ENCODE assay signal across 8 cellular contexts in the genomic region with DNA sequence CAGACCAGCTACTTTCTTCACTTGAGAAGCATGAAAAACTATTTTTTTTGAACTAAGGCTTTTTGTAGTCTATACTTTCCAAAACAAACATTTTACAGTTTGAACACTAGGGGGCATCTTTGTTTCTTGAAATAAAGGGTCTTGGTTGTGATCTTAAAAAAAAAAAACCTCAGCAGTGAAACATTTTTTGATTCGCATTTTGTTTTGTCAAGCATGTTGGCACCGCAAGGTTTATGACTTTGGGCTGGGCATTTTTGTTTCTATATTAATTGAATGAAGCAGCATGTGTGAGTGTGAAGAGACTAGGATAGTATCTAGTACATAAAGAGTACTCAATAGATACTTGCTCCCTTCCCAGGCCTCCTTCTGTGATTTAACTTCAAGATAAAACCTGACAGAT. TPM values are rescaled to one million over a fixed set of nuclear protein-coding genes. Genes with fewer than 3 reads are reported as not detected.
A peak's percentile ranks its signal among the peaks of the same experiment; 100 is the strongest.
DNase-seq lines count a peak whose midpoint lies in the region; ATAC-seq and TF ChIP-seq lines count a peak whose summit lies in the region.

No MANE protein-coding gene starts in this region.

- ATAC-seq in HG03354 (IDR thresholded peaks at IDR 0.05; ENCODE audit: poor library complexity, severe bottlenecking, unreplicated experiment), result peak; percentile 62
- no peak for ATAC-seq in GM21619 (IDR thresholded peaks at IDR 0.05; ENCODE audit: unreplicated experiment)
- no peak for ATAC-seq in HG03460 (IDR thresholded peaks at IDR 0.05; ENCODE audit: unreplicated experiment)

- H3K27ac ChIP-seq in OCI-LY7 (ENCODE audit: low read depth, low read length, poor library complexity, severe bottlenecking), result peak overlapping the region; percentile 24

- intact Hi-C loops in OCI-LY7 (cut with micrococcal nuclease; ENCODE audit: unreplicated experiment), result loop anchor here (1.0 to 5.0 kb wide), 5 partner anchors 326 to 799 kb away; a partner anchor contains a TSS

- no peak overlapping the region for H2AFZ ChIP-seq in OCI-LY7 (ENCODE audit: low read length)

- no peak overlapping the region for H3K4me3 ChIP-seq in OCI-LY7 (ENCODE audit: low read depth, low read length, poor library complexity, severe bottlenecking)

- no peaks in the 10 kb centered on the region for H3K9me3 ChIP-seq in OCI-LY7 (ENCODE audit: low read length)

- BruUV-seq in OCI-LY7 (replicated peaks; lab: Mats Ljungman, UMichigan), result no TSS peak

- no peak overlapping the region for H3K4me2 ChIP-seq in OCI-LY7 (ENCODE audit: low read length)

- peaks cover 48% of the 10 kb centered on the region for H3K36me3 ChIP-seq in OCI-LY7 (ENCODE audit: insufficient read depth, low read length)

- TF ChIP-seq CTCF in OCI-LY7 (conservative IDR thresholded peaks at IDR 0.05; ENCODE audit: low read length), result peak; percentile 91

- CTCF ChIA-PET in OCI-LY7 (lab: Charles Lee; ENCODE audit: unreplicated experiment), result interaction anchor here (0.6 kb wide), 1 partner anchor 746 kb away, joined by 3 read pairs; no protein-coding TSS in a partner anchor

- H3K79me2 ChIP-seq in OCI-LY7 (ENCODE audit: insufficient read depth, low read depth, low read length), result no peaks in the 10 kb centered on the region

- POLR2A ChIA-PET in OCI-LY7 (lab: Charles Lee), result interaction anchor here (0.8 to 0.9 kb wide), 2 partner anchors 306 to 426 kb away, joined by 3 to 5 read pairs; no protein-coding TSS in a partner anchor

- DNase-seq in DMS53 (lab: John Stamatoyannopoulos, UW), result peak; percentile 76
- peak; percentile 75 for DNase-seq in OCI-LY7 (ENCODE audit: low spot score)
- peak; percentile 81 for DNase-seq in dedifferentiated amniotic fluid mesenchymal stem cell (ENCODE audit: extremely low spot score)
- DNase-seq in middle frontal gyrus (ENCODE audit: extremely low spot score, low spot score), result peak; percentile 63
- no peak for DNase-seq in cortex of kidney (lab: John Stamatoyannopoulos, UW)

- no peaks in the 10 kb centered on the region for H3K9me2 ChIP-seq in OCI-LY7 (ENCODE audit: insufficient read depth, low read length)

- no peaks in the 10 kb centered on the region for H4K20me1 ChIP-seq in OCI-LY7 (ENCODE audit: insufficient read depth, low read length)

- H3K4me1 ChIP-seq in OCI-LY7 (ENCODE audit: insufficient read depth, low read length, poor library complexity, severe bottlenecking), result peaks cover 13% of the 10 kb centered on the region

RNA-seq across cellular contexts. Expression of a gene that starts 31.6 kb away (rescaled TPM):
- 0.35 TPM in 1 of 2 replicates, not detected in the other for total RNA-seq in OCI-LY7 (2014; rRNA removed; shearing (Covaris generic))
- total RNA-seq in OCI-LY7 (2022), result 0.27 TPM in 1 of 2 replicates, not detected in the other
